In the genomic region with DNA sequence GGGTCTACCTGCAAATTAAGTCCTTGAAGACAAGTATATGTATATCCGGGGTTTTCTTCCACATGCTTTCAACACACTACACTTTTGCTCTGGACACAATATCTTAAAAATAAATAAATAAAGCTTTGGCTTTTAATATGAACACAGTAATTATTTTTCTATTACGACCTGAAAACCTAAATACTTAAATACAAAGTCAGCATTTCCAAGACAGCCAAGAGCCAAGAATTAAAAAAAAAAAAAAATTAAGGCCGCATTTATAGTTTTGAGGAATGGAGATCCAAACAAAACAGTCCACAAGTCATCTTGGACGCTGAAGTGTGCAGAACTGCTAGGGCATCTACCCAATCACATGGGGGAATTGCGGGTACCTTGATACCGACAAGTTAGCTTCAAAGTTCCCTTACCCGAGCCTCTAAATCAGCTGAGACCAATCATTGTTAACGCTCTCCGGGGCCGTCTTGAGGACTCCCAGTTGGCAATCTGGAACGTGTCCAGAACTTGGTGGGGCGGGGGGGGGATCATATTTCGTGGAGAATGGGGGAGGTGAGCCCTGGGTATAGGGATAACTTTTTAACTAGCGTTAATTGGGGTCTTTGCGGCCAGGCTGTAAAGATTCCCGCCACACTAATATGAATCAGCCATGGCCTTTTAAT, we compare ENCODE assay signal across 1 cellular context.
TF ChIP-seq lines count a peak whose summit lies in the region.

No MANE protein-coding gene starts in this region.

TF ChIP-seq in HEK293, 187 proteins besides CTCF, POLR2A, EP300 and RAD21 (continued from another document and continues in another):
- TF ChIP-seq RBAK (tag by site-specific recombination; IDR thresholded peaks at IDR 0.05): no peak
- no peak for TF ChIP-seq ZNF707 (tag by site-specific recombination; IDR thresholded peaks at IDR 0.05)
- TF ChIP-seq KLF9 (tag by site-specific recombination; IDR thresholded peaks at IDR 0.05; ENCODE audit: low read depth): no peak
- TF ChIP-seq FEZF1 (tag by site-specific recombination; IDR thresholded peaks at IDR 0.05): no peak
- TF ChIP-seq YY2 (tag by site-specific recombination; IDR thresholded peaks at IDR 0.05): no peak
- TF ChIP-seq WT1 (tag by site-specific recombination; IDR thresholded peaks at IDR 0.05): peak; percentile 52
- TF ChIP-seq ZNF10 (tag by site-specific recombination; IDR thresholded peaks at IDR 0.05): no peak
- TF ChIP-seq ZNF274 (IDR thresholded peaks at IDR 0.05; ENCODE audit: low read length): no peak
- TF ChIP-seq ZNF274 (tag by site-specific recombination; IDR thresholded peaks at IDR 0.05; ENCODE audit: borderline replicate concordance): no peak
- TF ChIP-seq, protein P1, sequence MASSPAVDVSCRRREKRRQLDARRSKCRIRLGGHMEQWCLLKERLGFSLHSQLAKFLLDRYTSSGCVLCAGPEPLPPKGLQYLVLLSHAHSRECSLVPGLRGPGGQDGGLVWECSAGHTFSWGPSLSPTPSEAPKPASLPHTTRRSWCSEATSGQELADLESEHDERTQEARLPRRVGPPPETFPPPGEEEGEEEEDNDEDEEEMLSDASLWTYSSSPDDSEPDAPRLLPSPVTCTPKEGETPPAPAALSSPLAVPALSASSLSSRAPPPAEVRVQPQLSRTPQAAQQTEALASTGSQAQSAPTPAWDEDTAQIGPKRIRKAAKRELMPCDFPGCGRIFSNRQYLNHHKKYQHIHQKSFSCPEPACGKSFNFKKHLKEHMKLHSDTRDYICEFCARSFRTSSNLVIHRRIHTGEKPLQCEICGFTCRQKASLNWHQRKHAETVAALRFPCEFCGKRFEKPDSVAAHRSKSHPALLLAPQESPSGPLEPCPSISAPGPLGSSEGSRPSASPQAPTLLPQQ (tag by site-specific recombination; IDR thresholded peaks at IDR 0.05): no peak
- no peak for TF ChIP-seq HOXD13 (CRISPR knock-in tag; IDR thresholded peaks at IDR 0.05; ENCODE audit: borderline replicate concordance)
- TF ChIP-seq, protein P2, sequence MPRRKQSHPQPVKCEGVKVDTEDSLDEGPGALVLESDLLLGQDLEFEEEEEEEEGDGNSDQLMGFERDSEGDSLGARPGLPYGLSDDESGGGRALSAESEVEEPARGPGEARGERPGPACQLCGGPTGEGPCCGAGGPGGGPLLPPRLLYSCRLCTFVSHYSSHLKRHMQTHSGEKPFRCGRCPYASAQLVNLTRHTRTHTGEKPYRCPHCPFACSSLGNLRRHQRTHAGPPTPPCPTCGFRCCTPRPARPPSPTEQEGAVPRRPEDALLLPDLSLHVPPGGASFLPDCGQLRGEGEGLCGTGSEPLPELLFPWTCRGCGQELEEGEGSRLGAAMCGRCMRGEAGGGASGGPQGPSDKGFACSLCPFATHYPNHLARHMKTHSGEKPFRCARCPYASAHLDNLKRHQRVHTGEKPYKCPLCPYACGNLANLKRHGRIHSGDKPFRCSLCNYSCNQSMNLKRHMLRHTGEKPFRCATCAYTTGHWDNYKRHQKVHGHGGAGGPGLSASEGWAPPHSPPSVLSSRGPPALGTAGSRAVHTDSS (tag by site-specific recombination; IDR thresholded peaks at IDR 0.05): no peak
- TF ChIP-seq, protein P3, sequence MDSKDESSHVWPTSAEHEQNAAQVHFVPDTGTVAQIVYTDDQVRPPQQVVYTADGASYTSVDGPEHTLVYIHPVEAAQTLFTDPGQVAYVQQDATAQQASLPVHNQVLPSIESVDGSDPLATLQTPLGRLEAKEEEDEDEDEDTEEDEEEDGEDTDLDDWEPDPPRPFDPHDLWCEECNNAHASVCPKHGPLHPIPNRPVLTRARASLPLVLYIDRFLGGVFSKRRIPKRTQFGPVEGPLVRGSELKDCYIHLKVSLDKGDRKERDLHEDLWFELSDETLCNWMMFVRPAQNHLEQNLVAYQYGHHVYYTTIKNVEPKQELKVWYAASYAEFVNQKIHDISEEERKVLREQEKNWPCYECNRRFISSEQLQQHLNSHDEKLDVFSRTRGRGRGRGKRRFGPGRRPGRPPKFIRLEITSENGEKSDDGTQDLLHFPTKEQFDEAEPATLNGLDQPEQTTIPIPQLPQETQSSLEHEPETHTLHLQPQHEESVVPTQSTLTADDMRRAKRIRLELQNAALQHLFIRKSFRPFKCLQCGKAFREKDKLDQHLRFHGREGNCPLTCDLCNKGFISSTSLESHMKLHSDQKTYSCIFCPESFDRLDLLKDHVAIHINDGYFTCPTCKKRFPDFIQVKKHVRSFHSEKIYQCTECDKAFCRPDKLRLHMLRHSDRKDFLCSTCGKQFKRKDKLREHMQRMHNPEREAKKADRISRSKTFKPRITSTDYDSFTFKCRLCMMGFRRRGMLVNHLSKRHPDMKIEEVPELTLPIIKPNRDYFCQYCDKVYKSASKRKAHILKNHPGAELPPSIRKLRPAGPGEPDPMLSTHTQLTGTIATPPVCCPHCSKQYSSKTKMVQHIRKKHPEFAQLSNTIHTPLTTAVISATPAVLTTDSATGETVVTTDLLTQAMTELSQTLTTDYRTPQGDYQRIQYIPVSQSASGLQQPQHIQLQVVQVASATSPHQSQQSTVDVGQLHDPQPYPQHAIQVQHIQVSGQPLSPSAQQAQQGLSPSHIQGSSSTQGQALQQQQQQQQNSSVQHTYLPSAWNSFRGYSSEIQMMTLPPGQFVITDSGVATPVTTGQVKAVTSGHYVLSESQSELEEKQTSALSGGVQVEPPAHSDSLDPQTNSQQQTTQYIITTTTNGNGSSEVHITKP (tag by site-specific recombination; IDR thresholded peaks at IDR 0.05): no peak
- TF ChIP-seq, protein P4, sequence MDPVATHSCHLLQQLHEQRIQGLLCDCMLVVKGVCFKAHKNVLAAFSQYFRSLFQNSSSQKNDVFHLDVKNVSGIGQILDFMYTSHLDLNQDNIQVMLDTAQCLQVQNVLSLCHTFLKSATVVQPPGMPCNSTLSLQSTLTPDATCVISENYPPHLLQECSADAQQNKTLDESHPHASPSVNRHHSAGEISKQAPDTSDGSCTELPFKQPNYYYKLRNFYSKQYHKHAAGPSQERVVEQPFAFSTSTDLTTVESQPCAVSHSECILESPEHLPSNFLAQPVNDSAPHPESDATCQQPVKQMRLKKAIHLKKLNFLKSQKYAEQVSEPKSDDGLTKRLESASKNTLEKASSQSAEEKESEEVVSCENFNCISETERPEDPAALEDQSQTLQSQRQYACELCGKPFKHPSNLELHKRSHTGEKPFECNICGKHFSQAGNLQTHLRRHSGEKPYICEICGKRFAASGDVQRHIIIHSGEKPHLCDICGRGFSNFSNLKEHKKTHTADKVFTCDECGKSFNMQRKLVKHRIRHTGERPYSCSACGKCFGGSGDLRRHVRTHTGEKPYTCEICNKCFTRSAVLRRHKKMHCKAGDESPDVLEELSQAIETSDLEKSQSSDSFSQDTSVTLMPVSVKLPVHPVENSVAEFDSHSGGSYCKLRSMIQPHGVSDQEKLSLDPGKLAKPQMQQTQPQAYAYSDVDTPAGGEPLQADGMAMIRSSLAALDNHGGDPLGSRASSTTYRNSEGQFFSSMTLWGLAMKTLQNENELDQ (tag by site-specific recombination; IDR thresholded peaks at IDR 0.05; ENCODE audit: low read depth): no peak
- TF ChIP-seq, protein P5, sequence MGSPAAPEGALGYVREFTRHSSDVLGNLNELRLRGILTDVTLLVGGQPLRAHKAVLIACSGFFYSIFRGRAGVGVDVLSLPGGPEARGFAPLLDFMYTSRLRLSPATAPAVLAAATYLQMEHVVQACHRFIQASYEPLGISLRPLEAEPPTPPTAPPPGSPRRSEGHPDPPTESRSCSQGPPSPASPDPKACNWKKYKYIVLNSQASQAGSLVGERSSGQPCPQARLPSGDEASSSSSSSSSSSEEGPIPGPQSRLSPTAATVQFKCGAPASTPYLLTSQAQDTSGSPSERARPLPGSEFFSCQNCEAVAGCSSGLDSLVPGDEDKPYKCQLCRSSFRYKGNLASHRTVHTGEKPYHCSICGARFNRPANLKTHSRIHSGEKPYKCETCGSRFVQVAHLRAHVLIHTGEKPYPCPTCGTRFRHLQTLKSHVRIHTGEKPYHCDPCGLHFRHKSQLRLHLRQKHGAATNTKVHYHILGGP (tag by site-specific recombination; IDR thresholded peaks at IDR 0.05): no peak
- TF ChIP-seq, protein P6, sequence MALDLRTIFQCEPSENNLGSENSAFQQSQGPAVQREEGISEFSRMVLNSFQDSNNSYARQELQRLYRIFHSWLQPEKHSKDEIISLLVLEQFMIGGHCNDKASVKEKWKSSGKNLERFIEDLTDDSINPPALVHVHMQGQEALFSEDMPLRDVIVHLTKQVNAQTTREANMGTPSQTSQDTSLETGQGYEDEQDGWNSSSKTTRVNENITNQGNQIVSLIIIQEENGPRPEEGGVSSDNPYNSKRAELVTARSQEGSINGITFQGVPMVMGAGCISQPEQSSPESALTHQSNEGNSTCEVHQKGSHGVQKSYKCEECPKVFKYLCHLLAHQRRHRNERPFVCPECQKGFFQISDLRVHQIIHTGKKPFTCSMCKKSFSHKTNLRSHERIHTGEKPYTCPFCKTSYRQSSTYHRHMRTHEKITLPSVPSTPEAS (tag by site-specific recombination; IDR thresholded peaks at IDR 0.05): no peak
- TF ChIP-seq ZNF324 (tag by site-specific recombination; IDR thresholded peaks at IDR 0.05): no peak
- TF ChIP-seq YY1 (tag by site-specific recombination; IDR thresholded peaks at IDR 0.05): no peak
- TF ChIP-seq ZNF623 (tag by site-specific recombination; IDR thresholded peaks at IDR 0.05): no peak
- TF ChIP-seq, protein P7, sequence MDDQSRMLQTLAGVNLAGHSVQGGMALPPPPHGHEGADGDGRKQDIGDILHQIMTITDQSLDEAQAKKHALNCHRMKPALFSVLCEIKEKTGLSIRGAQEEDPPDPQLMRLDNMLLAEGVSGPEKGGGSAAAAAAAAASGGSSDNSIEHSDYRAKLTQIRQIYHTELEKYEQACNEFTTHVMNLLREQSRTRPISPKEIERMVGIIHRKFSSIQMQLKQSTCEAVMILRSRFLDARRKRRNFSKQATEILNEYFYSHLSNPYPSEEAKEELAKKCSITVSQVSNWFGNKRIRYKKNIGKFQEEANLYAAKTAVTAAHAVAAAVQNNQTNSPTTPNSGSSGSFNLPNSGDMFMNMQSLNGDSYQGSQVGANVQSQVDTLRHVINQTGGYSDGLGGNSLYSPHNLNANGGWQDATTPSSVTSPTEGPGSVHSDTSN (CRISPR knock-in tag; IDR thresholded peaks at IDR 0.05): 0 out of 2 replicates have a peak, but pooled peaks have one; percentile 11
- TF ChIP-seq ZNF501 (tag by site-specific recombination; IDR thresholded peaks at IDR 0.05): no peak
- TF ChIP-seq GLIS2 (tag by site-specific recombination; IDR thresholded peaks at IDR 0.05): 0 out of 2 replicates have a peak, but pooled peaks have one; percentile 34
- no peak for TF ChIP-seq ZNF354C (tag by site-specific recombination; IDR thresholded peaks at IDR 0.05; ENCODE audit: borderline replicate concordance, low read depth)
- TF ChIP-seq OVOL3 (tag by site-specific recombination; IDR thresholded peaks at IDR 0.05): no peak
- TF ChIP-seq IKZF3 (tag by site-specific recombination; IDR thresholded peaks at IDR 0.05): no peak
- TF ChIP-seq ZBTB8A (tag by site-specific recombination; IDR thresholded peaks at IDR 0.05): no peak
- no peak for TF ChIP-seq ZNF146 (tag by site-specific recombination; IDR thresholded peaks at IDR 0.05)
- TF ChIP-seq, protein P8, sequence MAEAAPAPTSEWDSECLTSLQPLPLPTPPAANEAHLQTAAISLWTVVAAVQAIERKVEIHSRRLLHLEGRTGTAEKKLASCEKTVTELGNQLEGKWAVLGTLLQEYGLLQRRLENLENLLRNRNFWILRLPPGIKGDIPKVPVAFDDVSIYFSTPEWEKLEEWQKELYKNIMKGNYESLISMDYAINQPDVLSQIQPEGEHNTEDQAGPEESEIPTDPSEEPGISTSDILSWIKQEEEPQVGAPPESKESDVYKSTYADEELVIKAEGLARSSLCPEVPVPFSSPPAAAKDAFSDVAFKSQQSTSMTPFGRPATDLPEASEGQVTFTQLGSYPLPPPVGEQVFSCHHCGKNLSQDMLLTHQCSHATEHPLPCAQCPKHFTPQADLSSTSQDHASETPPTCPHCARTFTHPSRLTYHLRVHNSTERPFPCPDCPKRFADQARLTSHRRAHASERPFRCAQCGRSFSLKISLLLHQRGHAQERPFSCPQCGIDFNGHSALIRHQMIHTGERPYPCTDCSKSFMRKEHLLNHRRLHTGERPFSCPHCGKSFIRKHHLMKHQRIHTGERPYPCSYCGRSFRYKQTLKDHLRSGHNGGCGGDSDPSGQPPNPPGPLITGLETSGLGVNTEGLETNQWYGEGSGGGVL (tag by site-specific recombination; IDR thresholded peaks at IDR 0.05): peak; percentile 61; the same call in 1 of the 2 replicates
- TF ChIP-seq ZNF777 (tag by site-specific recombination; IDR thresholded peaks at IDR 0.05; ENCODE audit: borderline replicate concordance): no peak
- no peak for TF ChIP-seq ZNF169 (tag by site-specific recombination; IDR thresholded peaks at IDR 0.05)
- no peak for TF ChIP-seq ZNF747 (tag by site-specific recombination; IDR thresholded peaks at IDR 0.05)
- TF ChIP-seq, protein P9, sequence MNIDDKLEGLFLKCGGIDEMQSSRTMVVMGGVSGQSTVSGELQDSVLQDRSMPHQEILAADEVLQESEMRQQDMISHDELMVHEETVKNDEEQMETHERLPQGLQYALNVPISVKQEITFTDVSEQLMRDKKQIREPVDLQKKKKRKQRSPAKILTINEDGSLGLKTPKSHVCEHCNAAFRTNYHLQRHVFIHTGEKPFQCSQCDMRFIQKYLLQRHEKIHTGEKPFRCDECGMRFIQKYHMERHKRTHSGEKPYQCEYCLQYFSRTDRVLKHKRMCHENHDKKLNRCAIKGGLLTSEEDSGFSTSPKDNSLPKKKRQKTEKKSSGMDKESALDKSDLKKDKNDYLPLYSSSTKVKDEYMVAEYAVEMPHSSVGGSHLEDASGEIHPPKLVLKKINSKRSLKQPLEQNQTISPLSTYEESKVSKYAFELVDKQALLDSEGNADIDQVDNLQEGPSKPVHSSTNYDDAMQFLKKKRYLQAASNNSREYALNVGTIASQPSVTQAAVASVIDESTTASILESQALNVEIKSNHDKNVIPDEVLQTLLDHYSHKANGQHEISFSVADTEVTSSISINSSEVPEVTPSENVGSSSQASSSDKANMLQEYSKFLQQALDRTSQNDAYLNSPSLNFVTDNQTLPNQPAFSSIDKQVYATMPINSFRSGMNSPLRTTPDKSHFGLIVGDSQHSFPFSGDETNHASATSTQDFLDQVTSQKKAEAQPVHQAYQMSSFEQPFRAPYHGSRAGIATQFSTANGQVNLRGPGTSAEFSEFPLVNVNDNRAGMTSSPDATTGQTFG (tag by site-specific recombination; IDR thresholded peaks at IDR 0.05; ENCODE audit: borderline replicate concordance): no peak
- TF ChIP-seq, protein P10, sequence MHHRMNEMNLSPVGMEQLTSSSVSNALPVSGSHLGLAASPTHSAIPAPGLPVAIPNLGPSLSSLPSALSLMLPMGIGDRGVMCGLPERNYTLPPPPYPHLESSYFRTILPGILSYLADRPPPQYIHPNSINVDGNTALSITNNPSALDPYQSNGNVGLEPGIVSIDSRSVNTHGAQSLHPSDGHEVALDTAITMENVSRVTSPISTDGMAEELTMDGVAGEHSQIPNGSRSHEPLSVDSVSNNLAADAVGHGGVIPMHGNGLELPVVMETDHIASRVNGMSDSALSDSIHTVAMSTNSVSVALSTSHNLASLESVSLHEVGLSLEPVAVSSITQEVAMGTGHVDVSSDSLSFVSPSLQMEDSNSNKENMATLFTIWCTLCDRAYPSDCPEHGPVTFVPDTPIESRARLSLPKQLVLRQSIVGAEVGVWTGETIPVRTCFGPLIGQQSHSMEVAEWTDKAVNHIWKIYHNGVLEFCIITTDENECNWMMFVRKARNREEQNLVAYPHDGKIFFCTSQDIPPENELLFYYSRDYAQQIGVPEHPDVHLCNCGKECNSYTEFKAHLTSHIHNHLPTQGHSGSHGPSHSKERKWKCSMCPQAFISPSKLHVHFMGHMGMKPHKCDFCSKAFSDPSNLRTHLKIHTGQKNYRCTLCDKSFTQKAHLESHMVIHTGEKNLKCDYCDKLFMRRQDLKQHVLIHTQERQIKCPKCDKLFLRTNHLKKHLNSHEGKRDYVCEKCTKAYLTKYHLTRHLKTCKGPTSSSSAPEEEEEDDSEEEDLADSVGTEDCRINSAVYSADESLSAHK (tag by site-specific recombination; IDR thresholded peaks at IDR 0.05): peak; percentile 99
